Comparison of ENCODE assay signal across 1 cellular context in the genomic region with DNA sequence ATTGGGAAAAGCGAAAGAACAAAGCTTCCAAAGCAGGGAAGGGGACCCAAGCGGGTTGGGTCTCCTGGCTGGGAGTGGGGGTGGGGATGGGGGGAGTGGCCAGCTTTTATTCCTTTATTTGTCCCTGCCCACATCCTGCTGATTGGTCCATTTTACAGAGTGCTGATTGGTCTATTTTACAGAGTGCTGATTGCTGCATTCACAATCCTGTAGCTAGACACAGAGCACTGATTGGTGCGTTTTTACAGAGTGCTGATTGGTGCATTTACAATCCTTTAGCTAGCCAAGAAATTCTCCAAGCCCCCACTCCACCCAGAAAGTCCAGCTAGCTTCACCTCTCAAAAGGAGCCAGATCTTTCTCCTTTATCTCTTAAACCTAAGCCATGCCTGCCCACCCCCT. TPM values are rescaled to one million over a fixed set of nuclear protein-coding genes. Genes with fewer than 3 reads are reported as not detected.
"Had no signal": no experiment of that assay in that cellular context is flagged by ENCODE, and none has a peak within 500 bp of the region (broad histone marks: within the 10 kb centered on the region; RNA-seq: fewer than 3 reads in every experiment).

No MANE protein-coding gene starts in this region.

RNA-seq across cellular contexts. Expression of a gene that starts 19.4 kb away (rescaled TPM):
- total RNA-seq: activated T-helper 17 cell treated with anti-CD3 and anti-CD28 coated beads, Interleukin-2, amount 50 U/mL, for 72 hours had no signal
